In the genomic region with DNA sequence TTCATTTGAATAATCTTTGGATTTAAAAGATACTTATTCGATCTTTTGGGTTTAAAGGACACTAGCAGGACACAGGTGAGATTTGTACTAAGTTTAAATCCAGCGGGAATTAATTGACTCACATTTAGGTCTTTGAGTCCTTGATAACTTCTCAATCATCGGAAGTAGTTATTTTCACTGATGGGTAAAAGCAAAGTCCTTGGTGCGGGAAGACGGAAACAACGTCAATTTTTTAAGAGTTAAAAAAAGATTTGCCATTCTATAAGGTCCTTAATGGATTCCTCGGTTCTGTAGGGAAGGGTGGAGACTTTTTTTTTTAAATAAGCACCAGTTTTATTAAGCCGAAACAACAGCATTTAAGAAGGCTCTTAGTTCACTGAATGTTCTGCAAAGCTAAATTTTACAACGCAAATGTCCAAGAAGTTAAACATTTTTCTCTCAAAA, we compare ENCODE assay signal across 8 cellular contexts. TPM values are rescaled to one million over a fixed set of nuclear protein-coding genes. Genes with fewer than 3 reads are reported as not detected.
DNase-seq lines count a peak whose midpoint lies in the region; ATAC-seq, FAIRE-seq and TF ChIP-seq lines count a peak whose summit lies in the region.

No MANE protein-coding gene starts in this region.

- 35 to 61% (median 52%) methylated on average over 9 of the region's 9 CpGs for WGBS in heart left ventricle, 4 donors

- peak overlapping the region in 11 of 12 donors; percentile 33 to 99 (median 91) for H3K27ac ChIP-seq in heart left ventricle

- no peak for FAIRE-seq in bronchial epithelial cell (lab: Jason Lieb, UNC)

- TF ChIP-seq POLR2A in heart left ventricle (IDR thresholded peaks at IDR 0.05) = no peak

- H3K36me3 ChIP-seq in heart left ventricle (peaks cover 0 to 18% (median 7%) of the 10 kb centered on the region in 9 donors), bronchial epithelial cell (ENCODE audit: control insufficient read depth, insufficient read depth, low read length) (peaks cover 3% of the 10 kb centered on the region), neuron (ENCODE audit: insufficient read depth, low read length) (peaks cover 8% of the 10 kb centered on the region)

- no peak for DNase-seq in heart left ventricle
- no peak for DNase-seq in cardiac septum (ENCODE audit: low spot score)
- peak; percentile 64 for DNase-seq in bronchial epithelial cell (ENCODE audit: low read depth)
- no peak for DNase-seq in NCI-H1105 treated with DMSO at 0.1 percent for 48 hours (lab: John Stamatoyannopoulos, UW)
- DNase-seq in DMS79 (lab: John Stamatoyannopoulos, UW) = no peak
- DNase-seq in T-helper 9 cell = no peak

- H3K4me3 ChIP-seq in heart left ventricle = peak overlapping the region in 11 of 12 donors; percentile 61 to 99 (median 86)
- H3K4me3 ChIP-seq in bronchial epithelial cell (ENCODE audit: low read depth, low read length) = no peak overlapping the region
- peak overlapping the region; percentile 98 for H3K4me3 ChIP-seq in neuron (ENCODE audit: low read length)

- intact Hi-C loops in heart left ventricle (cut with DNase I) = loop anchor here in 9 of 10 donors (5.0 to 10.0 kb wide), 11 partner anchors 57 to 387 kb away; no protein-coding TSS in a partner anchor
- intact Hi-C loops in cardiac septum (cut with DNase I) = loop anchor here (5.0 to 10.0 kb wide), 2 partner anchors 185 to 387 kb away; no protein-coding TSS in a partner anchor

- H3K4me1 ChIP-seq in heart left ventricle (peaks cover 0 to 68% (median 0%) of the 10 kb centered on the region in 12 donors), neuron (ENCODE audit: insufficient read depth, low read length) (peaks cover 36% of the 10 kb centered on the region)

- H2AFZ ChIP-seq in neuron (ENCODE audit: low read depth, low read length) = no peak overlapping the region

- ATAC-seq in heart left ventricle (no peak), HG03565 (IDR thresholded peaks at IDR 0.05; ENCODE audit: unreplicated experiment) (peak; percentile 9)

- H3K27me3 ChIP-seq in heart left ventricle = peaks cover 0 to 19% (median 0%) of the 10 kb centered on the region in 9 donors
- H3K27me3 ChIP-seq in bronchial epithelial cell (ENCODE audit: control insufficient read depth, insufficient read depth, low read length) = no peaks in the 10 kb centered on the region
- no peaks in the 10 kb centered on the region for H3K27me3 ChIP-seq in neuron (ENCODE audit: insufficient read depth, low read length)

- TF ChIP-seq CTCF in heart left ventricle (IDR thresholded peaks at IDR 0.05) (no peak), bronchial epithelial cell (IDR thresholded peaks at IDR 0.05; ENCODE audit: insufficient read depth, low read length, severe bottlenecking) (no peak)

- H3K9me3 ChIP-seq in heart left ventricle = peaks cover 0 to 5% (median 0%) of the 10 kb centered on the region in 12 donors
- no peaks in the 10 kb centered on the region for H3K9me3 ChIP-seq in neuron (ENCODE audit: low read length)

RNA-seq across cellular contexts. Expression of a gene that starts 2.9 kb away (rescaled TPM):
- total RNA-seq in heart left ventricle (1,000 to 10,000 TPM in 4 of 9 donors, 100 to 1,000 TPM in 5; 689 to 3,543 (median 935) TPM), cardiac septum (921 TPM), bronchial epithelial cell (3,174 and 3,370 TPM in 2 replicates)
- polyA plus RNA-seq in heart left ventricle = 1,000 to 10,000 TPM; 1,893 to 1,976 TPM
